Comparison of ENCODE assay signal across 7 cellular contexts in genomic region chr10:74586088-74586585, GRCh38.
DNase-seq lines count a peak whose midpoint lies in the region; ATAC-seq and TF ChIP-seq lines count a peak whose summit lies in the region.

No MANE protein-coding gene starts in this region.

- H3K36me3 Mint-ChIP-seq in activated T-cell treated with anti-CD3 and anti-CD28 coated beads, Interleukin-2, amount 50 U/mL, for 4 hours (ENCODE audit: insufficient read depth), result peaks cover 3% of the 10 kb centered on the region

- 6% methylated on average over 1 of the region's 1 CpG for WGBS in hepatocyte (ENCODE audit: low lambda C conversion rate, missing lambda C conversion rate)

- H2AFZ ChIP-seq in hepatocyte, result peak overlapping the region; percentile 13

- H3K27ac ChIP-seq in KOPT-K1 (ENCODE audit: low read depth, low read length, poor library complexity, severe bottlenecking) (peak overlapping the region; percentile 90), hepatocyte (peak overlapping the region; percentile 41)

- H3K79me2 ChIP-seq in hepatocyte, result no peaks in the 10 kb centered on the region

- no peak for DNase-seq in activated T-cell treated with anti-CD3 and anti-CD28 coated beads, Interleukin-2, amount 50 U/mL, for 4 hours
- no peak for DNase-seq in hepatocyte (ENCODE audit: low spot score)
- peak; percentile 6 for DNase-seq in stimulated activated CD8-positive, alpha-beta memory T cell treated with anti-CD3 and anti-CD28 coated beads, Interleukin-12 subunit alpha, Interleukin-12 subunit beta, amount 100 ng/mL, for 1 hour (ENCODE audit: low read depth)

- TF ChIP-seq CTCF in hepatocyte (IDR thresholded peaks at IDR 0.05; ENCODE audit: poor library complexity), result no peak

- H3K4me3 Mint-ChIP-seq in activated T-cell treated with anti-CD3 and anti-CD28 coated beads, Interleukin-2, amount 50 U/mL, for 4 hours, result peak overlapping the region; percentile 82

- H3K9me3 ChIP-seq in KOPT-K1 (ENCODE audit: insufficient read depth, low read length, poor library complexity, severe bottlenecking) (peaks cover 3% of the 10 kb centered on the region), hepatocyte (ENCODE audit: low read depth) (no peaks in the 10 kb centered on the region)

- H3K27me3 ChIP-seq in hepatocyte, result no peaks in the 10 kb centered on the region

- peaks cover 4% of the 10 kb centered on the region for H3K9me3 Mint-ChIP-seq in activated T-cell treated with anti-CD3 and anti-CD28 coated beads, Interleukin-2, amount 50 U/mL, for 4 hours

- peak overlapping the region; percentile 59 for H3K4me2 ChIP-seq in hepatocyte

- no peaks in the 10 kb centered on the region for H3K27me3 Mint-ChIP-seq in activated T-cell treated with anti-CD3 and anti-CD28 coated beads, Interleukin-2, amount 50 U/mL, for 4 hours (ENCODE audit: low read depth)

- ATAC-seq in GM18868 (IDR thresholded peaks at IDR 0.05; ENCODE audit: unreplicated experiment) (peak; percentile 48), HG03139 (IDR thresholded peaks at IDR 0.05; ENCODE audit: unreplicated experiment) (no peak), HG03460 (IDR thresholded peaks at IDR 0.05; ENCODE audit: unreplicated experiment) (no peak)
- ATAC-seq in activated T-cell treated with anti-CD3 and anti-CD28 coated beads, Interleukin-2, amount 50 U/mL, for 4 hours, result peak; percentile 42

- H3K36me3 ChIP-seq in KOPT-K1 (ENCODE audit: insufficient read depth, low read length) (no peaks in the 10 kb centered on the region), hepatocyte (replicated peaks; ENCODE audit: insufficient read depth, low read depth) (no peaks in the 10 kb centered on the region)

- H3K4me1 ChIP-seq in hepatocyte (ENCODE audit: insufficient read depth), result peaks cover 28% of the 10 kb centered on the region

- H3K4me1 Mint-ChIP-seq in activated T-cell treated with anti-CD3 and anti-CD28 coated beads, Interleukin-2, amount 50 U/mL, for 4 hours (ENCODE audit: low read depth), result peaks cover 69% of the 10 kb centered on the region

- no peak overlapping the region for H3K4me3 ChIP-seq in hepatocyte

- H4K20me1 ChIP-seq in hepatocyte (ENCODE audit: insufficient read depth, poor library complexity, severe bottlenecking), result no peaks in the 10 kb centered on the region

- H3K9me2 ChIP-seq in hepatocyte (replicated peaks; ENCODE audit: insufficient read depth), result no peaks in the 10 kb centered on the region

Comparison
In these comparisons a context has a peak if more than half of its experiments do, and no peak if none do; other contexts are left out.
1. ATAC-seq: peak in GM18868 (single experiment) and activated T-cell treated with anti-CD3 and anti-CD28 coated beads, Interleukin-2, amount 50 U/mL, for 4 hours (2 of 2); none in HG03139 (single experiment) and HG03460 (single experiment).